Comparison of ENCODE assay signal across 8 cellular contexts in genomic region chr2:219308142-219309093, GRCh38. TPM values are rescaled to one million over a fixed set of nuclear protein-coding genes. Genes with fewer than 3 reads are reported as not detected.
A peak's percentile ranks its signal among the peaks of the same experiment; 100 is the strongest.
DNase-seq lines count a peak whose midpoint lies in the region; ATAC-seq and TF ChIP-seq lines count a peak whose summit lies in the region.

No MANE protein-coding gene starts in this region.

- no peaks in the 10 kb centered on the region for H3K9me3 ChIP-seq in CD8-positive, alpha-beta memory T cell (ENCODE audit: low read length)
- no peaks in the 10 kb centered on the region for H3K9me3 ChIP-seq in heart right ventricle

- no peak overlapping the region for H3K4me3 ChIP-seq in CD8-positive, alpha-beta memory T cell (ENCODE audit: low read length)
- H3K4me3 ChIP-seq in heart right ventricle (peak overlapping the region in 2 of 10 donors; percentile 19 to 23), retinal pigment epithelial cell (ENCODE audit: low read length) (peak overlapping the region; percentile 22)

- WGBS in heart right ventricle, 2 donors = 2 to 3% methylated on average over 43 to 45 of the region's 45 CpGs

- H3K9me3 Mint-ChIP-seq in CD8-positive, alpha-beta memory T cell = peaks cover 0 to 9% (median 0%) of the 10 kb centered on the region in 5 donors
- no peaks in the 10 kb centered on the region for H3K9me3 Mint-ChIP-seq in activated naive CD4-positive, alpha-beta T cell treated with anti-CD3 and anti-CD28 coated beads, Interleukin-2, amount 10 ng/mL, durations not matched to agents 7 days and 5 days

- H3K27ac ChIP-seq in CD8-positive, alpha-beta memory T cell (ENCODE audit: low read depth, low read length) = no peak overlapping the region
- no peak overlapping the region for H3K27ac ChIP-seq in heart right ventricle

- peaks cover 28% of the 10 kb centered on the region for H3K27me3 ChIP-seq in CD8-positive, alpha-beta memory T cell (ENCODE audit: insufficient read depth, low read length, poor library complexity, severe bottlenecking)
- H3K27me3 ChIP-seq in heart right ventricle = peaks cover 5 to 77% (median 67%) of the 10 kb centered on the region in 7 donors

- H3K36me3 ChIP-seq in CD8-positive, alpha-beta memory T cell (ENCODE audit: insufficient read depth, low read length) = no peaks in the 10 kb centered on the region
- H3K36me3 ChIP-seq in heart right ventricle = no peaks in the 10 kb centered on the region

- H3K4me1 Mint-ChIP-seq in CD8-positive, alpha-beta memory T cell = peaks cover 0 to 5% (median 0%) of the 10 kb centered on the region in 3 donors
- H3K4me1 Mint-ChIP-seq in activated naive CD4-positive, alpha-beta T cell treated with anti-CD3 and anti-CD28 coated beads, Interleukin-2, amount 10 ng/mL, durations not matched to agents 7 days and 5 days = no peaks in the 10 kb centered on the region

- peak; percentile 38 to 78 (median 58) for DNase-seq in CD8-positive, alpha-beta memory T cell
- DNase-seq in HS-5 (ENCODE audit: low read depth) (peak; percentile 59), SK-N-DZ (ENCODE audit: low spot score) (peak; percentile 70), heart right ventricle (peak; percentile 57 to 72), retinal pigment epithelial cell (ENCODE audit: low read depth) (no peak)
- peak; percentile 85 for DNase-seq in activated naive CD4-positive, alpha-beta T cell treated with anti-CD3 and anti-CD28 coated beads, Interleukin-2, amount 10 ng/mL, durations not matched to agents 7 days and 5 days

- peaks cover 39 to 70% of the 10 kb centered on the region in 2 donors for H3K27me3 Mint-ChIP-seq in CD8-positive, alpha-beta memory T cell
- H3K27me3 Mint-ChIP-seq in activated naive CD4-positive, alpha-beta T cell treated with anti-CD3 and anti-CD28 coated beads, Interleukin-2, amount 10 ng/mL, durations not matched to agents 7 days and 5 days = peaks cover 44% of the 10 kb centered on the region

- peak overlapping the region in 1 of 7 donors; percentile 34 for H3K4me3 Mint-ChIP-seq in CD8-positive, alpha-beta memory T cell
- H3K4me3 Mint-ChIP-seq in activated naive CD4-positive, alpha-beta T cell treated with anti-CD3 and anti-CD28 coated beads, Interleukin-2, amount 10 ng/mL, durations not matched to agents 7 days and 5 days = no peak overlapping the region

- CTCF ChIA-PET in CD8-positive, alpha-beta memory T cell (lab: Charles Lee) = interaction anchor here (0.8 to 2.5 kb wide), 3 partner anchors 9 to 279 kb away, joined by 3 to 14 read pairs (median 7); no protein-coding TSS in a partner anchor
- CTCF ChIA-PET in activated naive CD4-positive, alpha-beta T cell treated with anti-CD3 and anti-CD28 coated beads, Interleukin-2, amount 10 ng/mL, durations not matched to agents 7 days and 5 days (lab: Charles Lee) = no interaction called here

- ATAC-seq in heart right ventricle = peak; percentile 70 to 85 (median 81)
- ATAC-seq in GM21619 (IDR thresholded peaks at IDR 0.05; ENCODE audit: unreplicated experiment) = no peak
- ATAC-seq in HG02642 (IDR thresholded peaks at IDR 0.05; ENCODE audit: poor library complexity, unreplicated experiment) = no peak

- peaks cover 0 to 1% (median 0%) of the 10 kb centered on the region in 3 donors for H3K36me3 Mint-ChIP-seq in CD8-positive, alpha-beta memory T cell
- no peaks in the 10 kb centered on the region for H3K36me3 Mint-ChIP-seq in activated naive CD4-positive, alpha-beta T cell treated with anti-CD3 and anti-CD28 coated beads, Interleukin-2, amount 10 ng/mL, durations not matched to agents 7 days and 5 days

- POLR2A ChIA-PET in CD8-positive, alpha-beta memory T cell (lab: Charles Lee) = interaction anchor here (0.6 kb wide), 2 partner anchors 132 to 236 kb away, joined by 3 read pairs; partner anchors contain the start of gene CNPPD1

- TF ChIP-seq CTCF in heart right ventricle (IDR thresholded peaks at IDR 0.05) (no peak), retinal pigment epithelial cell (conservative IDR thresholded peaks at IDR 0.05; ENCODE audit: low read depth, low read length) (no peak)

- peak overlapping the region in 1 of 8 donors; percentile 37 for H3K27ac Mint-ChIP-seq in CD8-positive, alpha-beta memory T cell
- H3K27ac Mint-ChIP-seq in activated naive CD4-positive, alpha-beta T cell treated with anti-CD3 and anti-CD28 coated beads, Interleukin-2, amount 10 ng/mL, durations not matched to agents 7 days and 5 days = no peak overlapping the region

- intact Hi-C loops in heart right ventricle (cut with DNase I) = loop anchor here in 1 of 10 donors (10.0 kb wide), 1 partner anchor 254 kb away; no protein-coding TSS in a partner anchor

- H3K4me1 ChIP-seq in CD8-positive, alpha-beta memory T cell (ENCODE audit: insufficient read depth, low read length) = no peaks in the 10 kb centered on the region
- H3K4me1 ChIP-seq in heart right ventricle = peaks cover 0 to 5% (median 0%) of the 10 kb centered on the region in 9 donors

RNA-seq across cellular contexts. Expression of gene PTPRN, which starts 0.8 kb away (rescaled TPM):
- total RNA-seq in CD8-positive, alpha-beta memory T cell = under 1 TPM in 1 of 2 experiments, not detected in 1; 0.11 TPM
- not detected for polyA plus RNA-seq in CD8-positive, alpha-beta memory T cell
- polyA plus RNA-seq in SK-N-DZ (2014; cell fraction: cytosol; rRNA removed) = 21.3 and 24.8 TPM in 2 replicates
- 43.6 and 81.2 TPM in 2 replicates for polyA plus RNA-seq in SK-N-DZ (2014; cell fraction: nucleus; rRNA removed)
- under 1 TPM in 6 of 10 donors, not detected in 4; 0.26 to 0.51 (median 0.31) TPM for total RNA-seq in heart right ventricle
- under 1 TPM in 1 of 2 donors, not detected in 1; 0.09 TPM for polyA plus RNA-seq in heart right ventricle

RNA-seq across cellular contexts. Expression of gene RESP18, which starts 24.1 kb away (rescaled TPM):
- not detected for total RNA-seq in CD8-positive, alpha-beta memory T cell
- not detected for polyA plus RNA-seq in CD8-positive, alpha-beta memory T cell
- not detected in 2 replicates for polyA plus RNA-seq in SK-N-DZ (2014; cell fraction: cytosol; rRNA removed)
- polyA plus RNA-seq in SK-N-DZ (2014; cell fraction: nucleus; rRNA removed) = not detected in 2 replicates
- total RNA-seq in heart right ventricle = not detected
- polyA plus RNA-seq in heart right ventricle = not detected

RNA-seq across cellular contexts. Expression of gene DNAJB2, which starts 29.3 kb away (rescaled TPM):
- total RNA-seq in CD8-positive, alpha-beta memory T cell = 10 to 100 TPM; 48.5 to 56.4 TPM
- 5.9 TPM for polyA plus RNA-seq in CD8-positive, alpha-beta memory T cell
- 30.2 and 51.8 TPM in 2 replicates for polyA plus RNA-seq in SK-N-DZ (2014; cell fraction: cytosol; rRNA removed)
- polyA plus RNA-seq in SK-N-DZ (2014; cell fraction: nucleus; rRNA removed) = 68.1 and 77.5 TPM in 2 replicates
- total RNA-seq in heart right ventricle = 10 to 100 TPM; 55.6 to 87.6 (median 83.1) TPM
- 100 to 1,000 TPM in 1 of 2 donors, 10 to 100 TPM in 1; 76.9 to 148 TPM for polyA plus RNA-seq in heart right ventricle

RNA-seq across cellular contexts. Expression of gene TUBA4A, which starts 54.7 kb away (rescaled TPM):
- total RNA-seq in CD8-positive, alpha-beta memory T cell = 100 to 1,000 TPM; 175 to 178 TPM
- 234 TPM for polyA plus RNA-seq in CD8-positive, alpha-beta memory T cell
- polyA plus RNA-seq in SK-N-DZ (2014; cell fraction: cytosol; rRNA removed) = 13.1 and 17.9 TPM in 2 replicates
- polyA plus RNA-seq in SK-N-DZ (2014; cell fraction: nucleus; rRNA removed) = 9.7 and 19.0 TPM in 2 replicates
- total RNA-seq in heart right ventricle = 100 to 1,000 TPM in 7 of 10 donors, 10 to 100 TPM in 3; 76.0 to 245 (median 145) TPM
- polyA plus RNA-seq in heart right ventricle = 100 to 1,000 TPM in 1 of 2 donors, 10 to 100 TPM in 1; 61.0 to 341 TPM

RNA-seq across cellular contexts. Expression of gene TUBA4B, which starts 55.4 kb away (rescaled TPM):
- total RNA-seq in CD8-positive, alpha-beta memory T cell = not detected
- not detected for polyA plus RNA-seq in CD8-positive, alpha-beta memory T cell
- polyA plus RNA-seq in SK-N-DZ (2014; cell fraction: cytosol; rRNA removed) = not detected in 2 replicates
- not detected in 2 replicates for polyA plus RNA-seq in SK-N-DZ (2014; cell fraction: nucleus; rRNA removed)
- not detected for total RNA-seq in heart right ventricle
- not detected for polyA plus RNA-seq in heart right ventricle

Comparison
In these comparisons a context has a peak if more than half of its experiments do, and no peak if none do; other contexts are left out.
1. ATAC-seq: peak in heart right ventricle (8 of 8); none in GM21619 (single experiment) and HG02642 (single experiment).